8 cellular contexts compared by ENCODE assay signal in genomic region chr2:177264539-177265385, GRCh38. TPM values are rescaled to one million over a fixed set of nuclear protein-coding genes. Genes with fewer than 3 reads are reported as not detected.
DNase-seq lines count a peak whose midpoint lies in the region; ATAC-seq and TF ChIP-seq lines count a peak whose summit lies in the region.

NFE2L2 (minus strand) TSS chr2:177264727; CDS start chr2:177264576, 151 bp downstream.

- H3K27ac Mint-ChIP-seq in dendritic cell treated with granulocyte-macrophage colony-stimulating factor and Interleukin-4, amounts not matched to agents 40 ng/mL and 50 ng/mL, for 4 days = peak within 1 kb of the TSS; percentile 100

- H3K36me3 Mint-ChIP-seq in dendritic cell treated with granulocyte-macrophage colony-stimulating factor and Interleukin-4, amounts not matched to agents 40 ng/mL and 50 ng/mL, for 4 days (ENCODE audit: low read depth) = peaks cover 30% of the 10 kb centered on the region

- DNase-seq in NCI-H82 (lab: John Stamatoyannopoulos, UW) = peak; percentile 93
- DNase-seq in activated CD4-positive, alpha-beta T cell treated with anti-CD3 and anti-CD28 coated beads, Interleukin-2, amount 50 U/mL, for 4 hours = peak; percentile 94 to 96
- peak; percentile 94 to 98 for DNase-seq in left lung
- peak; percentile 97 for DNase-seq in stimulated activated CD4-positive, alpha-beta T cell treated with anti-CD3 and anti-CD28 coated beads, Interleukin-2, amount 100 ng/mL, for 4 hours (ENCODE audit: low read depth)

- H3K4me1 Mint-ChIP-seq in dendritic cell treated with granulocyte-macrophage colony-stimulating factor and Interleukin-4, amounts not matched to agents 40 ng/mL and 50 ng/mL, for 4 days (ENCODE audit: low read depth) = peaks cover 19% of the 10 kb centered on the region

- peaks cover 22 to 45% of the 10 kb centered on the region in 2 donors for H3K4me1 ChIP-seq in left lung

- H3K36me3 ChIP-seq in left lung = no peaks in the 10 kb centered on the region

- H3K4me3 Mint-ChIP-seq in dendritic cell treated with granulocyte-macrophage colony-stimulating factor and Interleukin-4, amounts not matched to agents 40 ng/mL and 50 ng/mL, for 4 days = peak within 1 kb of the TSS; percentile 88

- peak; percentile 55 for ATAC-seq in GM19372 (IDR thresholded peaks at IDR 0.05; ENCODE audit: low read depth, unreplicated experiment)
- peak; percentile 58 for ATAC-seq in HG03520 (IDR thresholded peaks at IDR 0.05; ENCODE audit: unreplicated experiment)
- peak; percentile 83 for ATAC-seq in left lung

- no peaks in the 10 kb centered on the region for H3K27me3 Mint-ChIP-seq in dendritic cell treated with granulocyte-macrophage colony-stimulating factor and Interleukin-4, amounts not matched to agents 40 ng/mL and 50 ng/mL, for 4 days

- no peaks in the 10 kb centered on the region for H3K9me3 Mint-ChIP-seq in dendritic cell treated with granulocyte-macrophage colony-stimulating factor and Interleukin-4, amounts not matched to agents 40 ng/mL and 50 ng/mL, for 4 days

- H3K9me3 ChIP-seq in left lung = no peaks in the 10 kb centered on the region

- no peaks in the 10 kb centered on the region for H3K27me3 ChIP-seq in left lung

- no peak for TF ChIP-seq CTCF in C4-2B (conservative IDR thresholded peaks at IDR 0.05)
- TF ChIP-seq CTCF in left lung (IDR thresholded peaks at IDR 0.05) = no peak

- intact Hi-C loops in dendritic cell treated with granulocyte-macrophage colony-stimulating factor and Interleukin-4, amounts not matched to agents 40 ng/mL and 50 ng/mL, for 4 days (cut with micrococcal nuclease) = loop anchor here (1.0 to 10.0 kb wide), 4 partner anchors 37 to 290 kb away; partner anchors contain the start of gene HNRNPA3
- intact Hi-C loops in left lung (cut with DNase I) = loop anchor here in 1 of 2 donors (5.0 to 10.0 kb wide), 2 partner anchors 52 to 100 kb away; partner anchors contain the start of gene HNRNPA3

- H3K4me3 ChIP-seq in left lung = peak within 1 kb of the TSS; percentile 94

- peak within 1 kb of the TSS; percentile 98 for H3K27ac ChIP-seq in C4-2B
- peak within 1 kb of the TSS; percentile 100 for H3K27ac ChIP-seq in left lung

RNA-seq across cellular contexts. Expression of gene NFE2L2, which starts in this region (rescaled TPM):
- total RNA-seq in left lung = 100 to 1,000 TPM in 1 of 2 donors, 10 to 100 TPM in 1; 98.4 to 104 TPM

Comparison
In these comparisons a context has a peak if more than half of its experiments do, and no peak if none do; other contexts are left out.
1. Peak in every context shown above with its lines: DNase-seq, ATAC-seq, H3K4me3 ChIP-seq and H3K27ac ChIP-seq.